In the genomic region with DNA sequence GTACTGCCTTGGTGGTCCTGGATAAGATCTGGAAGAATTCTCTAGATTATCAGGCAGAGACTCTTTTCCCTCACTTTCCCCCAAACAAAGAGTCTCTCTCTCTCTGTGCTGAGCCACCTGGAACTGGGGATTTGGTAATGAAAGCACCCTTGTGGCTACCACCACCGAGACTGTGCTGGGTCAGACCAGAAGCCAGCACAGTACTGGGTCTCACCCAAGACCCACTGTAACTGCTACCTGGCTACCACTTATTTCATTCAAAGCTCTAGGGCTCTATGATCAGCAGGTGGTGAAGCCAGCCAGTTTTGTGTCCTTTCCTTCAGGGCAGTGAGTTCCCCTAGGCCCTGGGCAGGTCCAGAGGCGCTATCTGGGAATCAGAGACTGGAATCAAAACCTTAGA, we compare ENCODE assay signal across 32 cellular contexts.
"Had no signal": no experiment of that assay in that cellular context is flagged by ENCODE, and none has a peak within 500 bp of the region (broad histone marks: within the 10 kb centered on the region; RNA-seq: fewer than 3 reads in every experiment).

No MANE protein-coding gene starts in this region.

- ATAC-seq: activated naive CD4-positive, alpha-beta T cell treated with anti-CD3 and anti-CD28 coated beads, Interleukin-2, amount 50 U/mL, for 72 hours; activated naive CD8-positive, alpha-beta T cell treated with anti-CD3 and anti-CD28 coated beads, Interleukin-2, amount 50 U/mL, for 24 hours; activated T-cell treated with anti-CD3 and anti-CD28 coated beads, Interleukin-2, amount 50 U/mL, for 4 hours; activated T-cell treated with anti-CD3 and anti-CD28 coated beads, Interleukin-2, amount 50 U/mL, for 72 hours; activated T-helper 17 cell treated with anti-CD3 and anti-CD28 coated beads, Interleukin-2, amount 50 U/mL, for 72 hours; body of pancreas had no signal

- H3K27me3 ChIP-seq: adrenal gland, ascending aorta, body of pancreas, brain microvascular endothelial cell, breast epithelium, cardiac muscle cell had no signal

- DNase-seq: activated effector memory CD4-positive, alpha-beta T cell treated with anti-CD3 and anti-CD28 coated beads, Interleukin-2, amount 50 U/mL, for 16 hours; activated effector memory CD4-positive, alpha-beta T cell treated with Interleukin-2 at 50 U/mL for 16 hours; activated gamma-delta T cell; activated gamma-delta T cell treated with Interleukin-2 at 50 U/mL for 16 hours; activated naive CD4-positive, alpha-beta T cell; activated naive CD4-positive, alpha-beta T cell treated with anti-CD3 and anti-CD28 coated beads for 36 hours; activated naive CD4-positive, alpha-beta T cell treated with anti-CD3 and anti-CD28 coated beads, Interleukin-2, amount 10 ng/mL, durations not matched to agents 7 days and 5 days; activated naive CD4-positive, alpha-beta T cell treated with anti-CD3 and anti-CD28 coated beads, Interleukin-2, amount 50 U/mL, for 16 hours; activated naive CD4-positive, alpha-beta T cell treated with Interleukin-2 at 50 U/mL for 16 hours; activated naive CD8-positive, alpha-beta T cell treated with anti-CD3 and anti-CD28 coated beads for 36 hours; activated naive CD8-positive, alpha-beta T cell treated with anti-CD3 and anti-CD28 coated beads, Interleukin-2, amount 10 ng/mL, durations not matched to agents 7 days and 5 days; activated naive CD8-positive, alpha-beta T cell treated with anti-CD3 and anti-CD28 coated beads, Interleukin-2, amount 50 U/mL, for 24 hours; activated T-cell treated with anti-CD3 and anti-CD28 coated beads, Interleukin-2, amount 50 U/mL, for 1 hour; activated T-cell treated with anti-CD3 and anti-CD28 coated beads, Interleukin-2, amount 50 U/mL, for 24 hours; activated T-cell treated with anti-CD3 and anti-CD28 coated beads, Interleukin-2, amount 50 U/mL, for 4 hours; activated T-cell treated with anti-CD3 and anti-CD28 coated beads, Interleukin-2, amount 50 U/mL, for 48 hours; activated T-cell treated with anti-CD3 and anti-CD28 coated beads, Interleukin-2, amount 50 U/mL, for 72 hours; adrenal gland; amniotic stem cell; amygdala; anterior cingulate cortex; aorta; body of pancreas; brain microvascular endothelial cell; caudate nucleus; central memory CD4-positive, alpha-beta T cell; cerebellar nuclear complex had no signal

- H3K36me3 ChIP-seq: adrenal gland, ascending aorta, brain microvascular endothelial cell, breast epithelium, cardiac muscle cell had no signal

- H3K4me1 ChIP-seq: adrenal gland, ascending aorta, body of pancreas, breast epithelium had no signal

- H3K27ac ChIP-seq: adrenal gland, ascending aorta, body of pancreas, brain microvascular endothelial cell, breast epithelium, cardiac muscle cell had no signal

- H3K9me3 ChIP-seq: adrenal gland, ascending aorta, body of pancreas, breast epithelium had no signal

- H3K4me3 ChIP-seq: adrenal gland, ascending aorta, body of pancreas, breast epithelium, cardiac muscle cell had no signal
